1 cellular context compared by ENCODE assay signal in the genomic region with DNA sequence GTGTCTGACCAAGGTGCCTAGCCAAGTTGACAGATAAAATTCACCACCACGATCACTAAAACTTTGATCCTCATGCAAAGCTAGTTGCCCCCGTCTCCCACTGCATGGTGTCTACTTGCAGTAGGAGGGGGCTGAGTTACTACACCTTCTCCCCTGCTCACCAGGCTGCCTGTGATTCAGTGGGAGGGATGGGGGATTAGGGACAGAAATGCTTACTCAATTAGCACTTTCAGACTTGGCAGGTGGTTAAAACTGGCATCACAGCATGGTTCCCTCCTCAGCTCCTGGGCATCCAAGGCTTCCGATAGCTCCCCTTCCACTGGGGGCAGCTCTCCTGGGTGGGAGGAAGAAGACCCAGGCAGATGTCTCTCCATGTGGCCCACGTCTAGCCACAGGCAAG.
TF ChIP-seq lines count a peak whose summit lies in the region.

No MANE protein-coding gene starts in this region.

TF ChIP-seq in GM12878, 131 proteins besides CTCF, POLR2A, EP300 and RAD21 (continued from another document):
- TF ChIP-seq EZH2 (IDR thresholded peaks at IDR 0.05; ENCODE audit: borderline replicate concordance, control insufficient read depth, low read depth, low read length) (no peak), NBN (IDR thresholded peaks at IDR 0.05) (no peak), EED (IDR thresholded peaks at IDR 0.05; ENCODE audit: low read depth) (no peak), RELA (IDR thresholded peaks at IDR 0.05; ENCODE audit: borderline replicate concordance, partially characterized antibody) (no peak), IKZF1 (conservative IDR thresholded peaks at IDR 0.05) (no peak), JUND (IDR thresholded peaks at IDR 0.05; ENCODE audit: low read depth, low read length) (no peak), CBX5 (IDR thresholded peaks at IDR 0.05; ENCODE audit: low read depth) (no peak), RFX5 (IDR thresholded peaks at IDR 0.05; ENCODE audit: low read depth, low read length) (no peak), DPF2 (IDR thresholded peaks at IDR 0.05) (no peak)
- TF ChIP-seq, protein P1, sequence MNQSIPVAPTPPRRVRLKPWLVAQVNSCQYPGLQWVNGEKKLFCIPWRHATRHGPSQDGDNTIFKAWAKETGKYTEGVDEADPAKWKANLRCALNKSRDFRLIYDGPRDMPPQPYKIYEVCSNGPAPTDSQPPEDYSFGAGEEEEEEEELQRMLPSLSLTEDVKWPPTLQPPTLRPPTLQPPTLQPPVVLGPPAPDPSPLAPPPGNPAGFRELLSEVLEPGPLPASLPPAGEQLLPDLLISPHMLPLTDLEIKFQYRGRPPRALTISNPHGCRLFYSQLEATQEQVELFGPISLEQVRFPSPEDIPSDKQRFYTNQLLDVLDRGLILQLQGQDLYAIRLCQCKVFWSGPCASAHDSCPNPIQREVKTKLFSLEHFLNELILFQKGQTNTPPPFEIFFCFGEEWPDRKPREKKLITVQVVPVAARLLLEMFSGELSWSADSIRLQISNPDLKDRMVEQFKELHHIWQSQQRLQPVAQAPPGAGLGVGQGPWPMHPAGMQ (IDR thresholded peaks at IDR 0.05; ENCODE audit: borderline replicate concordance), result no peak
TF ChIP-seq in GM12878: peak in this region for 0.
